In the genomic region with DNA sequence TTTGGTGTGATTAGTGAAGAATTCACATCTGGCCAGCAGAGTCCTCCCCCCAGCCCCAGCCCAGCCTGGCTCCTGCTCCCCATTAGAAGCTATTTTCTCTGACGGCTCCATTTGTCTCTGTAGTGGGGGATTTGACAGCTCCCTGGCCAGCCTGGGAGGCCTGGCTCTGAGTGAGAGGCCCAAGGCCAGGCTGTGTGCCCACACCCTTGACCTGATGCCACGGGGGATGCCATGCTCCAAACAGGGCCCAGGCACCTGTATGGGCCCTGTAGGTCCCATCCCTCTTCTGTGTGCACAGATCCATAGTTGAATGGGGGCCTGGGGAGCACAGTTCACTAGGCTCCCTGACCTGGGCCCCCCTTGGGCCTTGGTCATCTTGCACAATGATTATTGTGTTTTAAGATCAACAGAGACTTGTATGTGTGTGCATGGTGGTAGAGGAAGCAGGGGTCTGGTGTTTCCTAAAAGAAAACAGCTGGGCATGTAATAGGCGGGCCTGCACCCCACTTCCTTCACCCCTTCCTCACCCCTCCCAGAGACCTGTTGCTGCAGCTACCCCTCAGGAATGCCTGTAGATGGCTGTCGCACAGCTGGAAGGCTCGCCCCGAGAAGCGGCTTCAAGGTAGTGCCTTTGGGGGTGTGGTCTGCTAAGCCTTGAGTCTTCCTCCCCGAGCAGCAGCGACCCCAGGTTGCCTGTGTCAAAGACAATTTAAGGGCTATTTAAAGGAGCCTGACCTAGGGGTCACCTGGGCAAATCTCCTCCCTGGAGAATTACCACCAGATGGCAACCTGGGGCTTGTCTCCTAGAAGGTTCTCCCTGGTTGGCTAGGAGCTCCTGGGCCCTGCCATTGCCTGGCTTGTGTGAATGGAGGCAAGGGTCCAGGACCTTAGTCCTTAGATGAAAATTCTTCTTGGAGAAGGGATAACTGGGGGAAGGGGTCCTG, we compare ENCODE assay signal across 13 cellular contexts. TPM values are rescaled to one million over a fixed set of nuclear protein-coding genes. Genes with fewer than 3 reads are reported as not detected.
DNase-seq lines count a peak whose midpoint lies in the region; ATAC-seq, FAIRE-seq and TF ChIP-seq lines count a peak whose summit lies in the region.
"Had no signal": no experiment of that assay in that cellular context is flagged by ENCODE, and none has a peak within 500 bp of the region (broad histone marks: within the 10 kb centered on the region; RNA-seq: fewer than 3 reads in every experiment).

No MANE protein-coding gene starts in this region.

- no peaks in the 10 kb centered on the region for H3K9me3 Mint-ChIP-seq in H9
- H3K9me3 Mint-ChIP-seq: stimulated activated naive CD8-positive, alpha-beta T cell treated with anti-CD3 and anti-CD28 coated beads, Interleukin-15, Interleukin-2, amounts not matched to agents 100 ng/mL and 50 ng/mL, for 24 hours had no signal

- no peaks in the 10 kb centered on the region for H3K79me1 ChIP-seq in H9 (ENCODE audit: insufficient read depth, low read depth, low read length, poor library complexity, severe bottlenecking)

- no peak overlapping the region for H2BK5ac ChIP-seq in H9 (ENCODE audit: insufficient read length, low read length)

- H3K36me3 Mint-ChIP-seq in H9 (ENCODE audit: insufficient read depth in 1 of 3, low read depth in 3 of 3) = no peaks in the 10 kb centered on the region

- H4K5ac ChIP-seq in H9 (ENCODE audit: insufficient read length, low read depth, low read length) = no peak overlapping the region

- no peak overlapping the region for H2AK5ac ChIP-seq in H9 (ENCODE audit: insufficient read length, low read length)

- H3K79me2 ChIP-seq in H9 (ENCODE audit: insufficient read depth, low read length) (no peaks in the 10 kb centered on the region), hepatocyte (no peaks in the 10 kb centered on the region)

- no peak overlapping the region for H4K8ac ChIP-seq in H9 (replicated peaks; ENCODE audit: insufficient read length, low read depth, low read length)

- peaks cover 11 to 35% of the 10 kb centered on the region in 2 experiments for H3K4me1 Mint-ChIP-seq in H9

- CTCF ChIA-PET in AG04450 (lab: Charles Lee) = interaction anchor here (0.9 kb wide), 1 partner anchor 99 kb away, joined by 4 read pairs; no protein-coding TSS in a partner anchor

- no peaks in the 10 kb centered on the region for H3K9me2 ChIP-seq in hepatocyte (replicated peaks; ENCODE audit: insufficient read depth)

- H3K4me2 ChIP-seq in H9 (ENCODE audit: insufficient read depth, insufficient read length, low read length) (no peak overlapping the region), hepatocyte (no peak overlapping the region)

- H3K4me3 ChIP-seq in AG04450 (ENCODE audit: low read depth, low read length) (no peak overlapping the region), hepatocyte (no peak overlapping the region)

- H3K9ac ChIP-seq in H9 (ENCODE audit: extremely low read depth, insufficient read length, low read length) = no peak overlapping the region

- no peaks in the 10 kb centered on the region for H3K36me3 ChIP-seq in hepatocyte (replicated peaks; ENCODE audit: insufficient read depth, low read depth)

- DNase-seq in AG04450 (ENCODE audit: low read depth, low spot score) = no peak
- DNase-seq in H9 = peak; percentile 89
- DNase-seq in RPMI8226 = peak; percentile 55
- DNase-seq in hepatocyte (ENCODE audit: low spot score) = peak; percentile 37
- DNase-seq in GM19239 (ENCODE audit: insufficient read length, low spot score) = no peak
- DNase-seq: amniotic stem cell, KG1 had no signal

- no peaks in the 10 kb centered on the region for H3K23me2 ChIP-seq in H9 (ENCODE audit: insufficient read length, low read depth, low read length, poor library complexity, severe bottlenecking)

- no peaks in the 10 kb centered on the region for H3K4me1 ChIP-seq in H9 (ENCODE audit: insufficient read depth, low read length)
- peaks cover 6% of the 10 kb centered on the region for H3K4me1 ChIP-seq in hepatocyte (ENCODE audit: insufficient read depth)

- no peak overlapping the region for H2BK12ac ChIP-seq in H9 (ENCODE audit: insufficient read length, low read depth, low read length)

- no peak overlapping the region for H3T11ph ChIP-seq in H9 (ENCODE audit: low read length)

- no peaks in the 10 kb centered on the region; the same call in 1 of the 2 replicates for H3K9me3 ChIP-seq in AG04450 (ENCODE audit: control insufficient read depth, insufficient read depth, low read length)
- no peaks in the 10 kb centered on the region for H3K9me3 ChIP-seq in H9 (ENCODE audit: control insufficient read depth, low read depth, low read length)
- H3K9me3 ChIP-seq in hepatocyte (ENCODE audit: low read depth) = no peaks in the 10 kb centered on the region

- H2BK20ac ChIP-seq in H9 (ENCODE audit: low read depth, low read length, poor library complexity, severe bottlenecking) = no peak overlapping the region

- H3K18ac ChIP-seq in H9 (ENCODE audit: insufficient read length, low read depth, low read length) = no peak overlapping the region

- TF ChIP-seq CTCF in AG04450 (IDR thresholded peaks at IDR 0.05; ENCODE audit: low read depth, low read length) (0 out of 2 replicates have a peak, but pooled peaks have one; percentile 11), H9 (conservative IDR thresholded peaks at IDR 0.05) (peak; percentile 69), hepatocyte (IDR thresholded peaks at IDR 0.05; ENCODE audit: poor library complexity) (peak; percentile 16)

- H2BK120ac ChIP-seq in H9 (ENCODE audit: low read depth, low read length, poor library complexity, severe bottlenecking) = no peak overlapping the region

- peaks cover 64% of the 10 kb centered on the region for H3K27me3 Mint-ChIP-seq in H9 (ENCODE audit: low read depth)

- H3K23ac ChIP-seq in H9 (ENCODE audit: insufficient read length, low read depth, low read length) = no peak overlapping the region

- no peaks in the 10 kb centered on the region for H4K20me1 ChIP-seq in H9 (ENCODE audit: control insufficient read depth, insufficient read depth, insufficient read length)
- no peaks in the 10 kb centered on the region for H4K20me1 ChIP-seq in hepatocyte (ENCODE audit: insufficient read depth, poor library complexity, severe bottlenecking)

- H4K91ac ChIP-seq in H9 (ENCODE audit: insufficient read length, low read depth, low read length) = no peak overlapping the region

- no peak overlapping the region for H2AFZ ChIP-seq in H9 (ENCODE audit: low read length)
- no peak overlapping the region for H2AFZ ChIP-seq in hepatocyte

- no peak for FAIRE-seq in GM19239 (lab: Jason Lieb, UNC)
- FAIRE-seq: RCC 7860 had no signal

- H3K27me3 ChIP-seq in AG04450 (ENCODE audit: control insufficient read depth, insufficient read depth, low read length) (peaks cover 86% of the 10 kb centered on the region), H9 (ENCODE audit: insufficient read depth, low read length) (peaks cover 9% of the 10 kb centered on the region; the same call in 1 of the 2 replicates), hepatocyte (peaks cover 26% of the 10 kb centered on the region)

- H3K4me3 Mint-ChIP-seq in H9 = peak overlapping the region in 1 of 2 experiments; percentile 16; a peak in 1 of 5 replicates
- H3K4me3 Mint-ChIP-seq: stimulated activated naive CD8-positive, alpha-beta T cell treated with anti-CD3 and anti-CD28 coated beads, Interleukin-15, Interleukin-2, amounts not matched to agents 100 ng/mL and 50 ng/mL, for 24 hours had no signal

- no peak overlapping the region for H2BK15ac ChIP-seq in H9 (ENCODE audit: low read depth, low read length)

- no peak overlapping the region for H3K4ac ChIP-seq in H9 (ENCODE audit: low read depth, low read length)

- no CpG with 5 or more reads among the region's 9 CpGs for WGBS in H9 (ENCODE audit: extremely low coverage, insufficient read length, low lambda C conversion rate)
- WGBS in hepatocyte (ENCODE audit: low lambda C conversion rate, missing lambda C conversion rate) = 64% methylated on average over 9 of the region's 9 CpGs

- no peak for ATAC-seq in esophagus mucosa
- ATAC-seq in HG02763 (IDR thresholded peaks at IDR 0.05; ENCODE audit: unreplicated experiment) = no peak
- ATAC-seq in HG02610 (IDR thresholded peaks at IDR 0.05; ENCODE audit: unreplicated experiment) = no peak

- no peak overlapping the region; a peak in 1 of 7 replicates for H3K27ac Mint-ChIP-seq in H9
- H3K27ac Mint-ChIP-seq: stimulated activated naive CD8-positive, alpha-beta T cell treated with anti-CD3 and anti-CD28 coated beads, Interleukin-15, Interleukin-2, amounts not matched to agents 100 ng/mL and 50 ng/mL, for 24 hours had no signal

- POLR2A ChIA-PET in AG04450 (lab: Yijun Ruan, JAX) = no interaction called here

- no peak overlapping the region for H3K14ac ChIP-seq in H9 (ENCODE audit: insufficient read depth, low read length)

- no peak overlapping the region for H3K56ac ChIP-seq in H9 (ENCODE audit: insufficient read length, low read depth, low read length)

- no peak overlapping the region for H3K27ac ChIP-seq in AG04450 (ENCODE audit: low read depth, low read length)
- no peak overlapping the region for H3K27ac ChIP-seq in H9 (ENCODE audit: insufficient read length, low read depth, low read length)
- no peak overlapping the region for H3K27ac ChIP-seq in hepatocyte

RNA-seq across cellular contexts. Expression of a gene that starts 51.0 kb away (rescaled TPM):
- polyA plus RNA-seq in AG04450 (2011; rRNA removed) (not detected in 2 replicates), hepatocyte (not detected in 2 replicates)
- not detected in 2 replicates for polyA minus RNA-seq in AG04450 (2011; rRNA and poly(A)+ RNA removed)
- total RNA-seq in H9 (2021) (not detected in 2 replicates), hepatocyte (not detected in 2 replicates), esophagus mucosa (not detected)
- total RNA-seq: fibroblast of lung had no signal
- polyA plus RNA-seq: fibroblast of lung had no signal

Comparison
In these comparisons a context has a peak if more than half of its experiments do, and no peak if none do; other contexts are left out.
1. DNase-seq: peak in H9 (single experiment), RPMI8226 (single experiment) and hepatocyte (single experiment); none in AG04450 (single experiment) and GM19239 (single experiment).
2. CTCF ChIP-seq: peak in every context shown above with its lines; median percentile 69 in H9; 16 in hepatocyte; 11 in AG04450.